In the genomic region with DNA sequence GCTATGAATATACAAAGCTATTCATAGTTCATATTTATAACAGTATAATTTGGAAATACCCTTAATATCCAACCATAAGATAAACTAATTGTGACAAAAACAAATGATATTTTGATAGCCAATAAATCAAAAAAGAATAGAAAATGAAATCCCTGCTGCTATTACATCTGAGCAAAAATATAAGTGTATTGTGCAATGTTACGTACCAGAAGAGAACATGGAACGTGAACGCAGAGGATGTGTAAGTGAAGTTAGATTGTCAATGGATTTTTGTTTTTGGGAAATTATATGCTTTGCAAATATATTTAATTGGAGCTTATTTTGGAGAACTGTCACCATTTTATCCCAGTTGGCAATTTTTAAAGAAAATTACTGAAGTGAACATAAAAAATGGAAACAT, we compare ENCODE assay signal across 29 cellular contexts.
"Had no signal": no experiment of that assay in that cellular context is flagged by ENCODE, and none has a peak within 500 bp of the region (broad histone marks: within the 10 kb centered on the region; RNA-seq: fewer than 3 reads in every experiment).

No MANE protein-coding gene starts in this region.

- H3K9me3 ChIP-seq: pancreas, prostate gland, suprapubic skin, testis, tibial artery, upper lobe of left lung, vagina had no signal

- H3K36me3 Mint-ChIP-seq: natural killer cell had no signal

- H3K9me3 Mint-ChIP-seq: natural killer cell; stimulated activated memory B cell treated with anti-CD40 and anti-IgM and Interleukin-4, amounts not matched to agents 10 μg/mL and 1 μg/mL and 100 μg/mL, for 72 hours had no signal

- H3K27me3 Mint-ChIP-seq: stimulated activated naive CD8-positive, alpha-beta T cell treated with anti-CD3 and anti-CD28 coated beads, Interleukin-15, amount 100 ng/mL, for 72 hours had no signal

- H3K27me3 ChIP-seq: neural progenitor cell, pancreas, spleen, suprapubic skin, testis, tibial artery, upper lobe of left lung, vagina had no signal

- H3K4me2 ChIP-seq: neural progenitor cell, smooth muscle cell had no signal

- ATAC-seq: naive thymus-derived CD4-positive, alpha-beta T cell; natural killer cell; pancreas; right cardiac atrium; sciatic nerve; stimulated activated memory B cell treated with anti-CD40 and anti-IgM and Interleukin-4, amounts not matched to agents 10 μg/mL and 1 μg/mL and 100 μg/mL, for 72 hours; stimulated activated naive CD8-positive, alpha-beta T cell treated with anti-CD3 and anti-CD28 coated beads, Interleukin-15, amount 100 ng/mL, for 72 hours; stimulated activated naive CD8-positive, alpha-beta T cell treated with anti-CD3 and anti-CD28 coated beads, Interleukin-15, Interleukin-2, amounts not matched to agents 100 U/mL and 50 U/mL, for 24 hours had no signal

- FAIRE-seq: pancreas, urothelium cell line had no signal

- H2AFZ ChIP-seq: neural progenitor cell had no signal

- H3K4me3 ChIP-seq: neural progenitor cell, pancreas, prostate gland, skin epidermis, smooth muscle cell, spleen, suprapubic skin, testis, tibial artery, upper lobe of left lung, vagina had no signal

- H3K4me3 Mint-ChIP-seq: naive thymus-derived CD4-positive, alpha-beta T cell; natural killer cell; nephron; neural progenitor cell; stimulated activated memory B cell treated with anti-CD40 and anti-IgM and Interleukin-4, amounts not matched to agents 10 μg/mL and 1 μg/mL and 100 μg/mL, for 72 hours; stimulated activated naive CD8-positive, alpha-beta T cell treated with anti-CD3 and anti-CD28 coated beads, Interleukin-15, amount 100 ng/mL, for 72 hours had no signal

- H3K4me1 ChIP-seq: pancreas, prostate gland, suprapubic skin, testis, tibial artery, upper lobe of left lung, vagina had no signal

- H3K36me3 ChIP-seq: neural progenitor cell, pancreas, prostate gland, suprapubic skin, tibial artery, upper lobe of left lung, vagina had no signal

- H3K27ac Mint-ChIP-seq: naive thymus-derived CD4-positive, alpha-beta T cell; natural killer cell; neural progenitor cell; stimulated activated naive CD8-positive, alpha-beta T cell treated with anti-CD3 and anti-CD28 coated beads, Interleukin-15, amount 100 ng/mL, for 72 hours had no signal

- H3K27ac ChIP-seq: neural progenitor cell, pancreas, prostate gland, skin epidermis, suprapubic skin, testis, tibial artery, vagina had no signal

- DNase-seq: naive thymus-derived CD4-positive, alpha-beta T cell; natural killer cell; nucleus accumbens; pancreas; right cardiac atrium; spleen; stimulated activated CD4-positive, alpha-beta T cell treated with anti-CD3 and anti-CD28 coated beads, Interleukin-12 subunit alpha, Interleukin-12 subunit beta, amount 100 ng/mL, for 4 hours; stimulated activated CD4-positive, alpha-beta T cell treated with anti-CD3 and anti-CD28 coated beads, Interleukin-1b, Interleukin-23, amount 100 ng/mL, for 48 hours; stimulated activated CD4-positive, alpha-beta T cell treated with anti-CD3 and anti-CD28 coated beads, Interleukin-4, amount 100 ng/mL, for 1 hour; stimulated activated CD4-positive, alpha-beta T cell treated with anti-CD3 and anti-CD28 coated beads, Interleukin-4, amount 100 ng/mL, for 4 hours; stimulated activated CD8-positive, alpha-beta memory T cell treated with anti-CD3 and anti-CD28 coated beads, Interleukin-4, amount 100 ng/mL, for 48 hours; stimulated activated naive CD4-positive, alpha-beta T cell; stimulated activated naive CD8-positive, alpha-beta T cell treated with anti-CD3 and anti-CD28 coated beads, Interleukin-15, amount 100 ng/mL, for 72 hours; stimulated activated naive CD8-positive, alpha-beta T cell treated with anti-CD3 and anti-CD28 coated beads, Interleukin-15, Interleukin-2, amounts not matched to agents 100 U/mL and 50 U/mL, for 24 hours; substantia nigra; testis; tibial artery; trophoblast cell; upper lobe of left lung had no signal

- H3K9ac ChIP-seq: neural progenitor cell had no signal
